In genomic region chr12:131046813-131047788, GRCh38 we compare ENCODE assay signal across 13 cellular contexts.
DNase-seq lines count a peak whose midpoint lies in the region; ATAC-seq and TF ChIP-seq lines count a peak whose summit lies in the region.
"Had no signal": no experiment of that assay in that cellular context is flagged by ENCODE, and none has a peak within 500 bp of the region (broad histone marks: within the 10 kb centered on the region; RNA-seq: fewer than 3 reads in every experiment).

No MANE protein-coding gene starts in this region.

- no peaks in the 10 kb centered on the region for H3K9me3 ChIP-seq in heart left ventricle
- H3K9me3 ChIP-seq: tibial artery had no signal

- CTCF ChIA-PET in activated CD4-positive, alpha-beta memory T cell treated with anti-CD3 and anti-CD28 coated beads for 36 hours (lab: Charles Lee) = no interaction called here
- CTCF ChIA-PET in activated CD4-positive, alpha-beta memory T cell treated with anti-CD3 and anti-CD28 coated beads, Interleukin-2, amount 10 ng/mL, durations not matched to agents 7 days and 5 days (lab: Charles Lee) = no interaction called here

- intact Hi-C loops in activated CD4-positive, alpha-beta memory T cell treated with anti-CD3 and anti-CD28 coated beads for 36 hours (cut with micrococcal nuclease) = no loop called here
- intact Hi-C loops in heart left ventricle (cut with DNase I) = loop anchor here in 1 of 10 donors (5.0 kb wide), 1 partner anchor 40 kb away; no protein-coding TSS in a partner anchor

- no peak overlapping the region for H3K4me3 ChIP-seq in heart left ventricle
- H3K4me3 ChIP-seq: tibial artery had no signal

- POLR2A ChIA-PET in activated CD4-positive, alpha-beta memory T cell treated with anti-CD3 and anti-CD28 coated beads for 36 hours (lab: Charles Lee) = no interaction called here
- POLR2A ChIA-PET in activated CD4-positive, alpha-beta memory T cell treated with anti-CD3 and anti-CD28 coated beads, Interleukin-2, amount 10 ng/mL, durations not matched to agents 7 days and 5 days (lab: Charles Lee) = no interaction called here

- ATAC-seq in heart left ventricle = peak; percentile 50 to 79 (median 54)
- ATAC-seq in stimulated activated naive B cell treated with anti-CD40 and anti-IgM and Interleukin-4, amounts not matched to agents 10 μg/mL and 1 μg/mL and 100 μg/mL, for 72 hours (replicated peaks) = peak; percentile 73 to 77
- no peak for ATAC-seq in HG03175 (IDR thresholded peaks at IDR 0.05; ENCODE audit: unreplicated experiment)
- ATAC-seq: PC-3 had no signal

- H3K27ac Mint-ChIP-seq in activated CD4-positive, alpha-beta memory T cell treated with anti-CD3 and anti-CD28 coated beads for 36 hours = peak overlapping the region; percentile 10
- H3K27ac Mint-ChIP-seq in activated CD4-positive, alpha-beta memory T cell treated with anti-CD3 and anti-CD28 coated beads, Interleukin-2, amount 10 ng/mL, durations not matched to agents 7 days and 5 days = no peak overlapping the region
- peak overlapping the region; percentile 81 for H3K27ac Mint-ChIP-seq in stimulated activated naive B cell treated with anti-CD40 and anti-IgM and Interleukin-4, amounts not matched to agents 10 μg/mL and 1 μg/mL and 100 μg/mL, for 72 hours

- no peak overlapping the region for H3K4me3 Mint-ChIP-seq in activated CD4-positive, alpha-beta memory T cell treated with anti-CD3 and anti-CD28 coated beads for 36 hours
- H3K4me3 Mint-ChIP-seq in activated CD4-positive, alpha-beta memory T cell treated with anti-CD3 and anti-CD28 coated beads, Interleukin-2, amount 10 ng/mL, durations not matched to agents 7 days and 5 days = no peak overlapping the region
- peak overlapping the region in 1 of 2 donors; percentile 48 for H3K4me3 Mint-ChIP-seq in stimulated activated naive B cell treated with anti-CD40 and anti-IgM and Interleukin-4, amounts not matched to agents 10 μg/mL and 1 μg/mL and 100 μg/mL, for 72 hours

- H3K9me3 Mint-ChIP-seq in activated CD4-positive, alpha-beta memory T cell treated with anti-CD3 and anti-CD28 coated beads for 36 hours = no peaks in the 10 kb centered on the region
- H3K9me3 Mint-ChIP-seq in activated CD4-positive, alpha-beta memory T cell treated with anti-CD3 and anti-CD28 coated beads, Interleukin-2, amount 10 ng/mL, durations not matched to agents 7 days and 5 days = no peaks in the 10 kb centered on the region
- peaks cover 2 to 4% of the 10 kb centered on the region in 2 donors for H3K9me3 Mint-ChIP-seq in stimulated activated naive B cell treated with anti-CD40 and anti-IgM and Interleukin-4, amounts not matched to agents 10 μg/mL and 1 μg/mL and 100 μg/mL, for 72 hours

- no peaks in the 10 kb centered on the region for H3K36me3 Mint-ChIP-seq in activated CD4-positive, alpha-beta memory T cell treated with anti-CD3 and anti-CD28 coated beads for 36 hours
- H3K36me3 Mint-ChIP-seq in activated CD4-positive, alpha-beta memory T cell treated with anti-CD3 and anti-CD28 coated beads, Interleukin-2, amount 10 ng/mL, durations not matched to agents 7 days and 5 days (ENCODE audit: low read depth) = no peaks in the 10 kb centered on the region
- peaks cover 2 to 6% of the 10 kb centered on the region in 2 donors for H3K36me3 Mint-ChIP-seq in stimulated activated naive B cell treated with anti-CD40 and anti-IgM and Interleukin-4, amounts not matched to agents 10 μg/mL and 1 μg/mL and 100 μg/mL, for 72 hours

- H3K4me1 ChIP-seq in heart left ventricle = peaks cover 4 to 37% (median 26%) of the 10 kb centered on the region in 12 donors
- H3K4me1 ChIP-seq: tibial artery had no signal

- H3K27me3 Mint-ChIP-seq in activated CD4-positive, alpha-beta memory T cell treated with anti-CD3 and anti-CD28 coated beads for 36 hours = no peaks in the 10 kb centered on the region
- no peaks in the 10 kb centered on the region for H3K27me3 Mint-ChIP-seq in activated CD4-positive, alpha-beta memory T cell treated with anti-CD3 and anti-CD28 coated beads, Interleukin-2, amount 10 ng/mL, durations not matched to agents 7 days and 5 days
- peaks cover 7 to 8% of the 10 kb centered on the region in 2 donors for H3K27me3 Mint-ChIP-seq in stimulated activated naive B cell treated with anti-CD40 and anti-IgM and Interleukin-4, amounts not matched to agents 10 μg/mL and 1 μg/mL and 100 μg/mL, for 72 hours

- peak; percentile 16 for DNase-seq in activated CD4-positive, alpha-beta memory T cell treated with anti-CD3 and anti-CD28 coated beads for 36 hours
- no peak for DNase-seq in activated CD4-positive, alpha-beta memory T cell treated with anti-CD3 and anti-CD28 coated beads, Interleukin-2, amount 10 ng/mL, durations not matched to agents 7 days and 5 days
- peak; percentile 87 for DNase-seq in OCI-M1 (lab: John Stamatoyannopoulos, UW)
- DNase-seq in heart left ventricle = peak; percentile 61 to 77 (median 72)
- no peak for DNase-seq in stimulated activated naive B cell treated with anti-CD40 and anti-IgM and Interleukin-4, amounts not matched to agents 10 μg/mL and 1 μg/mL and 100 μg/mL, for 72 hours
- no peak for DNase-seq in NCI-H2081 (lab: John Stamatoyannopoulos, UW)
- DNase-seq in SHP77 (lab: John Stamatoyannopoulos, UW) = no peak
- DNase-seq: brain microvascular endothelial cell, NCI-H2029, PC-3 had no signal

- 52 to 69% (median 68%) methylated on average over 14 to 19 of the region's 19 CpGs for WGBS in heart left ventricle, 4 donors

- peak in 2 of 12 donors; percentile 7 to 14 for TF ChIP-seq CTCF in heart left ventricle (IDR thresholded peaks at IDR 0.05)

- H3K4me1 Mint-ChIP-seq in activated CD4-positive, alpha-beta memory T cell treated with anti-CD3 and anti-CD28 coated beads for 36 hours (ENCODE audit: low read depth) = no peaks in the 10 kb centered on the region
- H3K4me1 Mint-ChIP-seq in activated CD4-positive, alpha-beta memory T cell treated with anti-CD3 and anti-CD28 coated beads, Interleukin-2, amount 10 ng/mL, durations not matched to agents 7 days and 5 days = no peaks in the 10 kb centered on the region
- peaks cover 17 to 26% of the 10 kb centered on the region in 2 donors for H3K4me1 Mint-ChIP-seq in stimulated activated naive B cell treated with anti-CD40 and anti-IgM and Interleukin-4, amounts not matched to agents 10 μg/mL and 1 μg/mL and 100 μg/mL, for 72 hours

- no peaks in the 10 kb centered on the region for H3K27me3 ChIP-seq in heart left ventricle
- H3K27me3 ChIP-seq: brain microvascular endothelial cell, tibial artery had no signal

- peaks cover 0 to 17% (median 0%) of the 10 kb centered on the region in 9 donors for H3K36me3 ChIP-seq in heart left ventricle
- H3K36me3 ChIP-seq: brain microvascular endothelial cell had no signal

- H3K27ac ChIP-seq in heart left ventricle = peak overlapping the region in 9 of 12 donors; percentile 60 to 93 (median 81)
- H3K27ac ChIP-seq: brain microvascular endothelial cell, epithelial cell of prostate, tibial artery had no signal

- TF ChIP-seq POLR2A in heart left ventricle (IDR thresholded peaks at IDR 0.05) = no peak

Comparison
In these comparisons a context has a peak if more than half of its experiments do, and no peak if none do; other contexts are left out.
1. DNase-seq: peak in activated CD4-positive, alpha-beta memory T cell treated with anti-CD3 and anti-CD28 coated beads for 36 hours (single experiment), OCI-M1 (single experiment) and heart left ventricle (5 of 5); none in activated CD4-positive, alpha-beta memory T cell treated with anti-CD3 and anti-CD28 coated beads, Interleukin-2, amount 10 ng/mL, durations not matched to agents 7 days and 5 days (single experiment), stimulated activated naive B cell treated with anti-CD40 and anti-IgM and Interleukin-4, amounts not matched to agents 10 μg/mL and 1 μg/mL and 100 μg/mL, for 72 hours (single experiment), NCI-H2081 (0 of 2) and SHP77 (0 of 2).